ENCODE assay signal across 23 cellular contexts in the genomic region with DNA sequence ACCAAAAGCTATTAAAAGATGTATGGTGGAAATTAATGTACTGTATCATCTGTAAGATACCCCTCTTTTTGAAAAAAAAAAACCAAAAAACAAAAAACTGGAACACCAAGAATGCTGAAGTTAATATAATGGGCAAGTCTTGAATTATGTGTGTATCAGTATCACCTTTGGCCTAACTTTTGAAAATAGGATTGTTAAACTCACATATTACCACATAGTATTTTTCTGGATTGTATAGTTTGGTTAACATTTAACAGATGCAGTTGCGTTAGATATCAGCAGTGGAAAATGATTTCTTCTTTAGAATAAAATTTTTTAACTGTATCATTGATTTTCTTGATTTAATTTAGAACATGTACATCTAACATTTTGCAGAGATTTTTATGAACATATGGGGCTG.
"Had no signal": no experiment of that assay in that cellular context is flagged by ENCODE, and none has a peak within 500 bp of the region (broad histone marks: within the 10 kb centered on the region; RNA-seq: fewer than 3 reads in every experiment).

No MANE protein-coding gene starts in this region.

- H3K4me3 ChIP-seq: coronary artery, esophagus squamous epithelium, gastrocnemius medialis, heart right ventricle, left lung, lower lobe of right lung had no signal

- H3K27me3 Mint-ChIP-seq: effector memory CD8-positive, alpha-beta T cell; naive B cell had no signal

- H3K9me3 ChIP-seq: esophagus squamous epithelium, gastrocnemius medialis, heart right ventricle, left lung, lower lobe of right lung had no signal

- FAIRE-seq: endometrium, islet of Langerhans, kidney had no signal

- H3K27me3 ChIP-seq: esophagus squamous epithelium, gastrocnemius medialis, heart right ventricle, left lung had no signal

- H3K27ac Mint-ChIP-seq: effector memory CD8-positive, alpha-beta T cell; endodermal cell had no signal

- H3K9me3 Mint-ChIP-seq: effector memory CD8-positive, alpha-beta T cell; endodermal cell; naive B cell had no signal

- ATAC-seq: effector memory CD8-positive, alpha-beta T cell; esophagus mucosa; gastrocnemius medialis; heart right ventricle; left lung; left ventricle myocardium superior; lower lobe of right lung had no signal

- H3K36me3 ChIP-seq: gastrocnemius medialis, left lung had no signal

- H3K4me1 Mint-ChIP-seq: naive B cell had no signal

- H3K4me1 ChIP-seq: gastrocnemius medialis, heart right ventricle, left lung, lower lobe of right lung had no signal

- H3K27ac ChIP-seq: coronary artery, epithelial cell of prostate, esophagus squamous epithelium, gastrocnemius medialis, heart right ventricle, left lung, lower lobe of right lung had no signal

- DNase-seq: cerebellar nuclear complex; dermis blood vessel endothelial cell; effector CD8-positive, alpha-beta T cell; effector memory CD8-positive, alpha-beta T cell; endodermal cell; erythroblast; esophagus squamous epithelium; foreskin fibroblast; gastrocnemius medialis; glutamatergic neuron; heart right ventricle; kidney; kidney glomerular epithelial cell; left lung; left ventricle myocardium superior; lower lobe of right lung; mesenchymal stem cell; naive B cell had no signal

- H3K4me3 Mint-ChIP-seq: effector memory CD8-positive, alpha-beta T cell; endodermal cell; naive B cell had no signal
